ENCODE assay signal across 1 cellular context in the genomic region with DNA sequence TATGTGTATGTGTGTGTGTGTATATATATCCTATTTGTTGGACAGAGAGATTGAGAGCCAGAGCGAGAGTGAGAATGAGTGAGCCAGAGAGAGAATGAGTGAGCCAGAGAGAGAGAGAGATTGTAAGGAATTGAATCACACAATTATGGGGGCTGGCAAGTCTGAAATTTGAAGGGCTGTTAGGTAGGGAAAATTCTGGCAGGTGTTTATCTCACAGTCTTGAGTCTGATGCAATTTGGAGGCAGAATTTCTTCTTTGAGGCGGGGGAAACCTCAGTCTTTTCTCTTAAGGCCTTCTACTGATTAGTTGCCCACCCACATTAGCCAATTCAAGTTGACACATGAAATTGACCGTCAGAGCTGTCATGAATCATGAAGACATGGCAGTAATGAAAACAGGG.
TF ChIP-seq lines count a peak whose summit lies in the region.

No MANE protein-coding gene starts in this region.

TF ChIP-seq in K562, 482 proteins besides CTCF, POLR2A, EP300 and RAD21 (continued from another document and continues in another):
- TF ChIP-seq, protein P1, sequence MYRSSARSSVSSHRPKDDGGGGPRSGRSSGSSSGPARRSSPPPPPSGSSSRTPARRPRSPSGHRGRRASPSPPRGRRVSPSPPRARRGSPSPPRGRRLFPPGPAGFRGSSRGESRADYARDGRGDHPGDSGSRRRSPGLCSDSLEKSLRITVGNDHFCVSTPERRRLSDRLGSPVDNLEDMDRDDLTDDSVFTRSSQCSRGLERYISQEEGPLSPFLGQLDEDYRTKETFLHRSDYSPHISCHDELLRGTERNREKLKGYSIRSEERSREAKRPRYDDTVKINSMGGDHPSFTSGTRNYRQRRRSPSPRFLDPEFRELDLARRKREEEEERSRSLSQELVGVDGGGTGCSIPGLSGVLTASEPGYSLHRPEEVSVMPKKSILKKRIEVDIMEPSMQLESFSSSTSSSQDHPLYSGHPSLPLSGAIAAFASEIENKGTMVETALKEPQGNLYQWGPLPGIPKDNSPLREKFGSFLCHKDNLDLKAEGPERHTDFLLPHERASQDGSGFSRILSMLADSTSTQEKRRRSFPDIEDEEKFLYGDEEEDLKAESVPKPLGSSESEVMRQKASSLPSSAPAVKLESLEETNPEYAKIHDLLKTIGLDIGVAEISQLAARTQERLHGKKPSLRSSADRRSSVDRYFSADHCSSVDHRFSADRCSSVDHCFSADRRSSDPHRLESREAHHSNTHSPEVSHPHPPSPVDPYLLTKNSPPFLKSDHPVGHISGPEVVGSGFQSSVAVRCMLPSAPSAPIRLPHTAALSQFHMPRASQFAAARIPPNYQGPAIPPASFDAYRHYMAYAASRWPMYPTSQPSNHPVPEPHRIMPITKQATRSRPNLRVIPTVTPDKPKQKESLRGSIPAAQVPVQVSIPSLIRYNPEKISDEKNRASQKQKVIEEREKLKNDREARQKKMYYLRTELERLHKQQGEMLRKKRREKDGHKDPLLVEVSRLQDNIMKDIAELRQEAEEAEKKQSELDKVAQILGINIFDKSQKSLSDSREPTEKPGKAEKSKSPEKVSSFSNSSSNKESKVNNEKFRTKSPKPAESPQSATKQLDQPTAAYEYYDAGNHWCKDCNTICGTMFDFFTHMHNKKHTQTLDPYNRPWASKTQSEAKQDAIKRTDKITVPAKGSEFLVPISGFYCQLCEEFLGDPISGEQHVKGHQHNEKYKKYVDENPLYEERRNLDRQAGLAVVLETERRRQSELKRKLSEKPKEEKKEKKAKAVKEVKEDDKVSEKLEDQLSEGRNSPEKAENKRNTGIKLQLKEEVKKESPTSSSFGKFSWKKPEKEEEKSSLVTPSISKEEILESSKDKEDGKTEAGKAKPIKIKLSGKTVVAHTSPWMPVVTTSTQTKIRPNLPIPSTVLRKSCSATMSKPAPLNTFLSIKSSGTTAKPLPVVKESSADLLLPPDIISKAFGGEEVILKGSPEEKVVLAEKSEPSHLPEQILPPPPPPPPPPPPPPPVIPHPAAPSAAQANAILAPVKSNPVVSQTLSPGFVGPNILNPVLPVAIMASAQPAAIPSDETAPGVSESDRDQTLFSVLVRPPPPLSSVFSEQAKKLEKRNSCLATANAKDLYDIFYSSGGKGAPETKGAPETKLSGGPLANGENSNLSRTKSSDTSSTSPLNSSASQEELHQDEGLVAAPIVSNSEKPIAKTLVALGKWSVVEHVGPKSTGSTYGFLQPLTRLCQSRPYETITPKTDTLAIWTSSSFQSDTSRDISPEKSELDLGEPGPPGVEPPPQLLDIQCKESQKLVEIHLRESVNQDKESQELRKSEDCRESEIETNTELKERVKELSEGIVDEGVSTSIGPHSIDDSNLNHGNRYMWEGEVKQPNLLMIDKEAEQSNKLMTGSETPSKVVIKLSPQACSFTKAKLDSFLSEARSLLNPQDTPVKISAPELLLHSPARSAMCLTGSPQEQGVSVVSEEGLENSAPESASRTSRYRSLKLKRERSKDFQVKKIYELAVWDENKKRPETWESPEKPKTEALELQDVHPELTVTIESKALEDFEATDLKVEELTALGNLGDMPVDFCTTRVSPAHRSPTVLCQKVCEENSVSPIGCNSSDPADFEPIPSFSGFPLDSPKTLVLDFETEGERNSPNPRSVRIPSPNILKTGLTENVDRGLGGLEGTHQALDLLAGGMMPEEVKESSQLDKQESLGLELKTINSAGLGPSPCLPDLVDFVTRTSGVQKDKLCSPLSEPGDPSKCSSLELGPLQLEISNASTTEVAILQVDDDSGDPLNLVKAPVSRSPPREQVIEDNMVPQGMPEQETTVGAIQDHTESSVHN (IDR thresholded peaks at IDR 0.05; ENCODE audit: borderline replicate concordance in 1 of 2, low read depth in 1 of 2) = peak in 1 of 2 experiments; percentile 41; a peak in 1 of 4 replicates
- TF ChIP-seq LCOR (CRISPR knock-in tag; IDR thresholded peaks at IDR 0.05) = no peak
- TF ChIP-seq RBM14 (IDR thresholded peaks at IDR 0.05; ENCODE audit: borderline replicate concordance, insufficient read depth, low read depth, low read length) = no peak
- TF ChIP-seq ETV6 (IDR thresholded peaks at IDR 0.05; ENCODE audit: borderline replicate concordance in 1 of 2, low read depth in 2 of 2, low read length in 1 of 2) = no peak
- no peak for TF ChIP-seq ETV6 (CRISPR knock-in tag; IDR thresholded peaks at IDR 0.05; ENCODE audit: borderline replicate concordance)
- TF ChIP-seq, protein P2, sequence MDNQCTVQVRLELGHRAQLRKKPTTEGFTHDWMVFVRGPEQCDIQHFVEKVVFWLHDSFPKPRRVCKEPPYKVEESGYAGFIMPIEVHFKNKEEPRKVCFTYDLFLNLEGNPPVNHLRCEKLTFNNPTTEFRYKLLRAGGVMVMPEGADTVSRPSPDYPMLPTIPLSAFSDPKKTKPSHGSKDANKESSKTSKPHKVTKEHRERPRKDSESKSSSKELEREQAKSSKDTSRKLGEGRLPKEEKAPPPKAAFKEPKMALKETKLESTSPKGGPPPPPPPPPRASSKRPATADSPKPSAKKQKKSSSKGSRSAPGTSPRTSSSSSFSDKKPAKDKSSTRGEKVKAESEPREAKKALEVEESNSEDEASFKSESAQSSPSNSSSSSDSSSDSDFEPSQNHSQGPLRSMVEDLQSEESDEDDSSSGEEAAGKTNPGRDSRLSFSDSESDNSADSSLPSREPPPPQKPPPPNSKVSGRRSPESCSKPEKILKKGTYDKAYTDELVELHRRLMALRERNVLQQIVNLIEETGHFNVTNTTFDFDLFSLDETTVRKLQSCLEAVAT (IDR thresholded peaks at IDR 0.05) = no peak
- peak; percentile 79; the same call in 1 of the 2 replicates for TF ChIP-seq KLF6 (CRISPR knock-in tag; IDR thresholded peaks at IDR 0.05; ENCODE audit: borderline replicate concordance)
- TF ChIP-seq DIDO1 (tag; IDR thresholded peaks at IDR 0.05; ENCODE audit: low read depth) = 0 out of 2 replicates have a peak, but pooled peaks have one; percentile 58
- no peak for TF ChIP-seq U2AF1 (optimal IDR thresholded peaks at IDR 0.05; ENCODE audit: low read depth, low read length)
- TF ChIP-seq, protein P3, sequence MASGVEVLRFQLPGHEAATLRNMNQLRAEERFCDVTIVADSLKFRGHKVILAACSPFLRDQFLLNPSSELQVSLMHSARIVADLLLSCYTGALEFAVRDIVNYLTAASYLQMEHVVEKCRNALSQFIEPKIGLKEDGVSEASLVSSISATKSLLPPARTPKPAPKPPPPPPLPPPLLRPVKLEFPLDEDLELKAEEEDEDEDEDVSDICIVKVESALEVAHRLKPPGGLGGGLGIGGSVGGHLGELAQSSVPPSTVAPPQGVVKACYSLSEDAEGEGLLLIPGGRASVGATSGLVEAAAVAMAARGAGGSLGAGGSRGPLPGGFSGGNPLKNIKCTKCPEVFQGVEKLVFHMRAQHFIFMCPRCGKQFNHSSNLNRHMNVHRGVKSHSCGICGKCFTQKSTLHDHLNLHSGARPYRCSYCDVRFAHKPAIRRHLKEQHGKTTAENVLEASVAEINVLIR (CRISPR knock-in tag; IDR thresholded peaks at IDR 0.05) = 0 out of 2 replicates have a peak, but pooled peaks have one; percentile 28
- TF ChIP-seq, protein P4, sequence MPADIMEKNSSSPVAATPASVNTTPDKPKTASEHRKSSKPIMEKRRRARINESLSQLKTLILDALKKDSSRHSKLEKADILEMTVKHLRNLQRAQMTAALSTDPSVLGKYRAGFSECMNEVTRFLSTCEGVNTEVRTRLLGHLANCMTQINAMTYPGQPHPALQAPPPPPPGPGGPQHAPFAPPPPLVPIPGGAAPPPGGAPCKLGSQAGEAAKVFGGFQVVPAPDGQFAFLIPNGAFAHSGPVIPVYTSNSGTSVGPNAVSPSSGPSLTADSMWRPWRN (IDR thresholded peaks at IDR 0.05; ENCODE audit: low read depth) = no peak
- no peak for TF ChIP-seq MBD2 (IDR thresholded peaks at IDR 0.05; ENCODE audit: borderline replicate concordance, low read depth)
- TF ChIP-seq, protein P5, sequence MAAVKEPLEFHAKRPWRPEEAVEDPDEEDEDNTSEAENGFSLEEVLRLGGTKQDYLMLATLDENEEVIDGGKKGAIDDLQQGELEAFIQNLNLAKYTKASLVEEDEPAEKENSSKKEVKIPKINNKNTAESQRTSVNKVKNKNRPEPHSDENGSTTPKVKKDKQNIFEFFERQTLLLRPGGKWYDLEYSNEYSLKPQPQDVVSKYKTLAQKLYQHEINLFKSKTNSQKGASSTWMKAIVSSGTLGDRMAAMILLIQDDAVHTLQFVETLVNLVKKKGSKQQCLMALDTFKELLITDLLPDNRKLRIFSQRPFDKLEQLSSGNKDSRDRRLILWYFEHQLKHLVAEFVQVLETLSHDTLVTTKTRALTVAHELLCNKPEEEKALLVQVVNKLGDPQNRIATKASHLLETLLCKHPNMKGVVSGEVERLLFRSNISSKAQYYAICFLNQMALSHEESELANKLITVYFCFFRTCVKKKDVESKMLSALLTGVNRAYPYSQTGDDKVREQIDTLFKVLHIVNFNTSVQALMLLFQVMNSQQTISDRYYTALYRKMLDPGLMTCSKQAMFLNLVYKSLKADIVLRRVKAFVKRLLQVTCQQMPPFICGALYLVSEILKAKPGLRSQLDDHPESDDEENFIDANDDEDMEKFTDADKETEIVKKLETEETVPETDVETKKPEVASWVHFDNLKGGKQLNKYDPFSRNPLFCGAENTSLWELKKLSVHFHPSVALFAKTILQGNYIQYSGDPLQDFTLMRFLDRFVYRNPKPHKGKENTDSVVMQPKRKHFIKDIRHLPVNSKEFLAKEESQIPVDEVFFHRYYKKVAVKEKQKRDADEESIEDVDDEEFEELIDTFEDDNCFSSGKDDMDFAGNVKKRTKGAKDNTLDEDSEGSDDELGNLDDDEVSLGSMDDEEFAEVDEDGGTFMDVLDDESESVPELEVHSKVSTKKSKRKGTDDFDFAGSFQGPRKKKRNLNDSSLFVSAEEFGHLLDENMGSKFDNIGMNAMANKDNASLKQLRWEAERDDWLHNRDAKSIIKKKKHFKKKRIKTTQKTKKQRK (IDR thresholded peaks at IDR 0.05; ENCODE audit: borderline replicate concordance, low read depth, low read length) = no peak
- 0 out of 4 replicates have a peak, but pooled peaks of 1 of the 2 experiments have one; percentile 29 for TF ChIP-seq MAZ (CRISPR knock-in tag; conservative IDR thresholded peaks at IDR 0.05 in 1 of 2, IDR thresholded peaks at IDR 0.05 in 1 of 2)
- TF ChIP-seq, protein P6, sequence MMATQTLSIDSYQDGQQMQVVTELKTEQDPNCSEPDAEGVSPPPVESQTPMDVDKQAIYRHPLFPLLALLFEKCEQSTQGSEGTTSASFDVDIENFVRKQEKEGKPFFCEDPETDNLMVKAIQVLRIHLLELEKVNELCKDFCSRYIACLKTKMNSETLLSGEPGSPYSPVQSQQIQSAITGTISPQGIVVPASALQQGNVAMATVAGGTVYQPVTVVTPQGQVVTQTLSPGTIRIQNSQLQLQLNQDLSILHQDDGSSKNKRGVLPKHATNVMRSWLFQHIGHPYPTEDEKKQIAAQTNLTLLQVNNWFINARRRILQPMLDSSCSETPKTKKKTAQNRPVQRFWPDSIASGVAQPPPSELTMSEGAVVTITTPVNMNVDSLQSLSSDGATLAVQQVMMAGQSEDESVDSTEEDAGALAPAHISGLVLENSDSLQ (IDR thresholded peaks at IDR 0.05) = peak; percentile 84
- no peak for TF ChIP-seq KDM2B (CRISPR knock-in tag; IDR thresholded peaks at IDR 0.05)
- peak; percentile 65; the same call in 1 of the 2 replicates for TF ChIP-seq LEF1 (IDR thresholded peaks at IDR 0.05)
- TF ChIP-seq ZBED1 (IDR thresholded peaks at IDR 0.05) = no peak
- TF ChIP-seq ZNF197 (CRISPR knock-in tag; IDR thresholded peaks at IDR 0.05; ENCODE audit: low read depth) = 0 out of 2 replicates have a peak, but pooled peaks have one; percentile 42
- 0 out of 4 replicates have a peak, but pooled peaks of 1 of the 2 experiments have one; percentile 73 for TF ChIP-seq TBL1XR1 (IDR thresholded peaks at IDR 0.05; ENCODE audit: low read length in 2 of 2)
- no peak for TF ChIP-seq CBX2 (IDR thresholded peaks at IDR 0.05; ENCODE audit: insufficient read depth, low read length, poor library complexity, severe bottlenecking)
- TF ChIP-seq, protein P7, sequence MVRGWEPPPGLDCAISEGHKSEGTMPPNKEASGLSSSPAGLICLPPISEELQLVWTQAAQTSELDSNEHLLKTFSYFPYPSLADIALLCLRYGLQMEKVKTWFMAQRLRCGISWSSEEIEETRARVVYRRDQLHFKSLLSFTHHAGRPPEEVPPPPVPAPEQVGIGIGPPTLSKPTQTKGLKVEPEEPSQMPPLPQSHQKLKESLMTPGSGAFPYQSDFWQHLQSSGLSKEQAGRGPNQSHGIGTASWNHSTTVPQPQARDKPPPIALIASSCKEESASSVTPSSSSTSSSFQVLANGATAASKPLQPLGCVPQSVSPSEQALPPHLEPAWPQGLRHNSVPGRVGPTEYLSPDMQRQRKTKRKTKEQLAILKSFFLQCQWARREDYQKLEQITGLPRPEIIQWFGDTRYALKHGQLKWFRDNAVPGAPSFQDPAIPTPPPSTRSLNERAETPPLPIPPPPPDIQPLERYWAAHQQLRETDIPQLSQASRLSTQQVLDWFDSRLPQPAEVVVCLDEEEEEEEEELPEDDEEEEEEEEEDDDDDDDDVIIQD (CRISPR knock-in tag; IDR thresholded peaks at IDR 0.05) = 0 out of 2 replicates have a peak, but pooled peaks have one; percentile 45
- no peak for TF ChIP-seq BRF1 (IDR thresholded peaks at IDR 0.05; ENCODE audit: borderline replicate concordance, extremely low read depth, insufficient read length)
- TF ChIP-seq, protein P8, sequence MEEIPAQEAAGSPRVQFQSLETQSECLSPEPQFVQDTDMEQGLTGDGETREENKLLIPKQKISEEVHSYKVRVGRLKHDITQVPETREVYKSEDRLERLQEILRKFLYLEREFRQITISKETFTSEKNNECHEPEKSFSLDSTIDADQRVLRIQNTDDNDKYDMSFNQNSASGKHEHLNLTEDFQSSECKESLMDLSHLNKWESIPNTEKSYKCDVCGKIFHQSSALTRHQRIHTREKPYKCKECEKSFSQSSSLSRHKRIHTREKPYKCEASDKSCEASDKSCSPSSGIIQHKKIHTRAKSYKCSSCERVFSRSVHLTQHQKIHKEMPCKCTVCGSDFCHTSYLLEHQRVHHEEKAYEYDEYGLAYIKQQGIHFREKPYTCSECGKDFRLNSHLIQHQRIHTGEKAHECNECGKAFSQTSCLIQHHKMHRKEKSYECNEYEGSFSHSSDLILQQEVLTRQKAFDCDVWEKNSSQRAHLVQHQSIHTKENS (CRISPR knock-in tag; IDR thresholded peaks at IDR 0.05) = no peak
- TF ChIP-seq, protein P9, sequence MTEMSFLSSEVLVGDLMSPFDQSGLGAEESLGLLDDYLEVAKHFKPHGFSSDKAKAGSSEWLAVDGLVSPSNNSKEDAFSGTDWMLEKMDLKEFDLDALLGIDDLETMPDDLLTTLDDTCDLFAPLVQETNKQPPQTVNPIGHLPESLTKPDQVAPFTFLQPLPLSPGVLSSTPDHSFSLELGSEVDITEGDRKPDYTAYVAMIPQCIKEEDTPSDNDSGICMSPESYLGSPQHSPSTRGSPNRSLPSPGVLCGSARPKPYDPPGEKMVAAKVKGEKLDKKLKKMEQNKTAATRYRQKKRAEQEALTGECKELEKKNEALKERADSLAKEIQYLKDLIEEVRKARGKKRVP (CRISPR knock-in tag; IDR thresholded peaks at IDR 0.05) = peak; percentile 92
- peak; percentile 85 for TF ChIP-seq SMAD4 (CRISPR knock-in tag; conservative IDR thresholded peaks at IDR 0.05)
- no peak for TF ChIP-seq ADNP (tag; IDR thresholded peaks at IDR 0.05)
- TF ChIP-seq ZNF644 (tag; IDR thresholded peaks at IDR 0.05; ENCODE audit: low read depth) = no peak
- no peak for TF ChIP-seq DNMT1 (IDR thresholded peaks at IDR 0.05)
- TF ChIP-seq SMARCE1 (IDR thresholded peaks at IDR 0.05) = peak; percentile 50; the same call in 1 of the 2 replicates
- no peak for TF ChIP-seq KAT2B (IDR thresholded peaks at IDR 0.05; ENCODE audit: low read depth, low read length)
- TF ChIP-seq NRF1 (conservative IDR thresholded peaks at IDR 0.05 in 1 of 2, IDR thresholded peaks at IDR 0.05 in 1 of 2) = no peak
- peak; percentile 11; the same call in 1 of the 2 replicates for TF ChIP-seq CTBP1 (IDR thresholded peaks at IDR 0.05; ENCODE audit: borderline replicate concordance)
- TF ChIP-seq L3MBTL2 (IDR thresholded peaks at IDR 0.05) = peak; percentile 75
- TF ChIP-seq HSF4 (CRISPR knock-in tag; IDR thresholded peaks at IDR 0.05; ENCODE audit: borderline replicate concordance) = no peak
